Comparison of ENCODE assay signal across 8 cellular contexts in genomic region chr16:71896688-71897368, GRCh38. TPM values are rescaled to one million over a fixed set of nuclear protein-coding genes. Genes with fewer than 3 reads are reported as not detected.
A peak's percentile ranks its signal among the peaks of the same experiment; 100 is the strongest.
DNase-seq lines count a peak whose midpoint lies in the region; ATAC-seq, FAIRE-seq and TF ChIP-seq lines count a peak whose summit lies in the region.

No MANE protein-coding gene starts in this region.

- 50% methylated on average over 15 of the region's 15 CpGs for WGBS in suprapubic skin

- ATAC-seq in activated CD4-positive, alpha-beta T cell treated with anti-CD3 and anti-CD28 coated beads for 36 hours: no peak
- no peak for ATAC-seq in activated naive CD4-positive, alpha-beta T cell treated with anti-CD3 and anti-CD28 coated beads, Interleukin-2, amount 50 U/mL, for 72 hours
- ATAC-seq in HG03159 (IDR thresholded peaks at IDR 0.05; ENCODE audit: unreplicated experiment) (no peak), left lobe of liver (no peak)

- TF ChIP-seq CTCF in kidney (IDR thresholded peaks at IDR 0.05; ENCODE audit: borderline replicate concordance, extremely low read depth, insufficient read depth): no peak
- no peak for TF ChIP-seq CTCF in suprapubic skin (IDR thresholded peaks at IDR 0.05)

- H3K27ac Mint-ChIP-seq in activated CD4-positive, alpha-beta T cell treated with anti-CD3 and anti-CD28 coated beads for 36 hours: peak overlapping the region; percentile 63
- peak overlapping the region; percentile 97 for H3K27ac Mint-ChIP-seq in activated naive CD4-positive, alpha-beta T cell treated with anti-CD3 and anti-CD28 coated beads, Interleukin-2, amount 50 U/mL, for 72 hours

- no peaks in the 10 kb centered on the region for H3K4me1 ChIP-seq in kidney (ENCODE audit: control insufficient read depth in 1 of 2, insufficient read depth in 1 of 2, low read depth in 1 of 2, low read length in 2 of 2)
- H3K4me1 ChIP-seq in suprapubic skin: peaks cover 45% of the 10 kb centered on the region

- no peaks in the 10 kb centered on the region for H3K9me3 Mint-ChIP-seq in activated CD4-positive, alpha-beta T cell treated with anti-CD3 and anti-CD28 coated beads for 36 hours (ENCODE audit: low read depth)
- H3K9me3 Mint-ChIP-seq in activated naive CD4-positive, alpha-beta T cell treated with anti-CD3 and anti-CD28 coated beads, Interleukin-2, amount 50 U/mL, for 72 hours: no peaks in the 10 kb centered on the region

- no peaks in the 10 kb centered on the region for H3K27me3 ChIP-seq in suprapubic skin

- no peak for TF ChIP-seq POLR2A in suprapubic skin (IDR thresholded peaks at IDR 0.05)

- H3K27ac ChIP-seq in kidney (ENCODE audit: low read depth in 2 of 2, low read length in 2 of 2): no peak overlapping the region
- H3K27ac ChIP-seq in suprapubic skin: no peak overlapping the region

- FAIRE-seq in kidney (lab: Jason Lieb, UNC): no peak

- CTCF ChIA-PET in activated CD4-positive, alpha-beta T cell treated with anti-CD3 and anti-CD28 coated beads for 36 hours (lab: Charles Lee): interaction anchor here (0.7 to 2.3 kb wide), 2 partner anchors 14 to 50 kb away, joined by 3 to 17 read pairs; partner anchors contain the start of gene ZNF821

- H3K4me3 ChIP-seq in kidney (ENCODE audit: low read length in 2 of 2): peak overlapping the region; percentile 79 to 95
- H3K4me3 ChIP-seq in suprapubic skin: peak overlapping the region; percentile 62

- POLR2A ChIA-PET in activated CD4-positive, alpha-beta T cell treated with anti-CD3 and anti-CD28 coated beads for 36 hours (lab: Charles Lee): interaction anchor here (0.6 to 1.4 kb wide), 3 partner anchors 13 to 89 kb away, joined by 3 to 5 read pairs (median 4); partner anchors contain the start of gene ZNF821

- peaks cover 18% of the 10 kb centered on the region for H3K36me3 Mint-ChIP-seq in activated CD4-positive, alpha-beta T cell treated with anti-CD3 and anti-CD28 coated beads for 36 hours (ENCODE audit: low read depth)
- H3K36me3 Mint-ChIP-seq in activated naive CD4-positive, alpha-beta T cell treated with anti-CD3 and anti-CD28 coated beads, Interleukin-2, amount 50 U/mL, for 72 hours: peaks cover 5 to 23% of the 10 kb centered on the region in 2 donors

- H3K9me3 ChIP-seq in kidney (ENCODE audit: control insufficient read depth in 1 of 2, low read length in 2 of 2) (no peaks in the 10 kb centered on the region), suprapubic skin (no peaks in the 10 kb centered on the region)

- H3K4me3 Mint-ChIP-seq in activated CD4-positive, alpha-beta T cell treated with anti-CD3 and anti-CD28 coated beads for 36 hours: peak overlapping the region; percentile 96

- intact Hi-C loops in activated CD4-positive, alpha-beta T cell treated with anti-CD3 and anti-CD28 coated beads for 36 hours (cut with DNase I, micrococcal nuclease): loop anchor here in 1 of 2 experiments (10.0 kb wide), 1 partner anchor 198 kb away; the partner anchor contains the start of genes DHX38 and TXNL4B
- intact Hi-C loops in kidney (cut with DNase I): no loop called here

- H3K27me3 Mint-ChIP-seq in activated CD4-positive, alpha-beta T cell treated with anti-CD3 and anti-CD28 coated beads for 36 hours: no peaks in the 10 kb centered on the region

- no peak for TF ChIP-seq EP300 in suprapubic skin (IDR thresholded peaks at IDR 0.05)

- H3K36me3 ChIP-seq in kidney (ENCODE audit: control insufficient read depth in 1 of 2, insufficient read depth in 2 of 2, low read length in 2 of 2) (no peaks in the 10 kb centered on the region), suprapubic skin (no peaks in the 10 kb centered on the region)

- DNase-seq in activated CD4-positive, alpha-beta T cell treated with anti-CD3 and anti-CD28 coated beads for 36 hours: no peak
- no peak for DNase-seq in activated CD4-positive, alpha-beta T cell treated with anti-CD3 and anti-CD28 coated beads for 1 hour
- no peak for DNase-seq in activated naive CD4-positive, alpha-beta T cell treated with anti-CD3 and anti-CD28 coated beads, Interleukin-2, amount 50 U/mL, for 72 hours (ENCODE audit: low spot score in 2 of 2)
- DNase-seq in kidney (no peak), suprapubic skin (ENCODE audit: low spot score in 2 of 2) (no peak), T1000 (lab: John Stamatoyannopoulos, UW) (no peak), left lobe of liver (ENCODE audit: low spot score) (no peak)

- peak overlapping the region in 1 of 2 donors; percentile 99 for H3K9ac ChIP-seq in kidney (ENCODE audit: low read length in 2 of 2)

- H3K4me1 Mint-ChIP-seq in activated CD4-positive, alpha-beta T cell treated with anti-CD3 and anti-CD28 coated beads for 36 hours: peaks cover 38% of the 10 kb centered on the region

RNA-seq across cellular contexts. Expression of gene IST1, which starts 1.5 kb away (rescaled TPM):
- total RNA-seq in activated CD4-positive, alpha-beta T cell treated with anti-CD3 and anti-CD28 coated beads for 36 hours: 100 to 1,000 TPM; 170 to 179 TPM
- 100 to 1,000 TPM; 166 to 256 TPM for total RNA-seq in activated naive CD4-positive, alpha-beta T cell treated with anti-CD3 and anti-CD28 coated beads, Interleukin-2, amount 50 U/mL, for 72 hours
- total RNA-seq in kidney (220 TPM), suprapubic skin (100 to 1,000 TPM; 171 to 405 (median 201) TPM), left lobe of liver (56.2 TPM)
- polyA plus RNA-seq in kidney (ENCODE audit: insufficient read depth, low read depth, low replicate concordance): 138 TPM

RNA-seq across cellular contexts. Expression of gene ZNF821, which starts 12.8 kb away (rescaled TPM):
- total RNA-seq in activated CD4-positive, alpha-beta T cell treated with anti-CD3 and anti-CD28 coated beads for 36 hours: 1 to 10 TPM; 6.0 to 7.7 TPM
- total RNA-seq in activated naive CD4-positive, alpha-beta T cell treated with anti-CD3 and anti-CD28 coated beads, Interleukin-2, amount 50 U/mL, for 72 hours: 1 to 10 TPM; 6.6 to 7.3 TPM
- total RNA-seq in kidney (7.1 TPM), suprapubic skin (10 to 100 TPM in 2 of 4 donors, 1 to 10 TPM in 2; 7.4 to 17.6 (median 12.1) TPM), left lobe of liver (2.4 TPM)
- 10.0 TPM for polyA plus RNA-seq in kidney (ENCODE audit: insufficient read depth, low read depth, low replicate concordance)

RNA-seq across cellular contexts. Expression of gene ATXN1L, which starts 51.1 kb away (rescaled TPM):
- total RNA-seq in activated CD4-positive, alpha-beta T cell treated with anti-CD3 and anti-CD28 coated beads for 36 hours: 10 to 100 TPM; 15.4 to 16.9 TPM
- 10 to 100 TPM; 17.0 to 33.0 TPM for total RNA-seq in activated naive CD4-positive, alpha-beta T cell treated with anti-CD3 and anti-CD28 coated beads, Interleukin-2, amount 50 U/mL, for 72 hours
- 37.5 TPM for total RNA-seq in kidney
- polyA plus RNA-seq in kidney (ENCODE audit: insufficient read depth, low read depth, low replicate concordance): 7.4 TPM
- 10 to 100 TPM; 24.8 to 38.3 (median 35.0) TPM for total RNA-seq in suprapubic skin
- 10.0 TPM for total RNA-seq in left lobe of liver
